ENCODE assay signal across 8 cellular contexts in the genomic region with DNA sequence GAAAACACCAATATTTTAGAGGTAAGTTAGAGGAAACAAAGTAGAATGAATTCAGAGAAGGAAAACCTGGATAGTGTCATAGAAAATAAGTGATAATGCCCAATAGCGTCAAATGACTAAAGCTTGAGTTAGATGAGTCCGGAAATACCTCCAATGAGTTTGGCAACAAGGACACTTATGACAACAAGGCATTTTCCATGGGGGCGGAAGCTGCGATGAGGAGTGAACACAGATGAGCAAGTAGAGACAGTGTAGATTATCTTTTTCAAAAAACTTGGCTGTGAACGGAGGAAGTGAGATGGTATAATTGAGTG. TPM values are rescaled to one million over a fixed set of nuclear protein-coding genes. Genes with fewer than 3 reads are reported as not detected.
DNase-seq lines count a peak whose midpoint lies in the region; ATAC-seq and TF ChIP-seq lines count a peak whose summit lies in the region.

No MANE protein-coding gene starts in this region.

- H3K27ac ChIP-seq in Panc1 (ENCODE audit: low read length) (peak overlapping the region; percentile 96), esophagus (ENCODE audit: low read depth in 2 of 2, low read length in 1 of 2) (peak overlapping the region in 1 of 2 donors; percentile 88), prostate gland (peak overlapping the region in 1 of 2 donors; percentile 81)

- ATAC-seq in Panc1 (peak; percentile 27), GM18858 (IDR thresholded peaks at IDR 0.05; ENCODE audit: unreplicated experiment) (no peak)

- no peak for TF ChIP-seq CTCF in GM12865 (IDR thresholded peaks at IDR 0.05; ENCODE audit: insufficient read depth, low read depth, low read length, missing control alignments)
- no peak for TF ChIP-seq CTCF in Panc1 (IDR thresholded peaks at IDR 0.05)
- TF ChIP-seq CTCF in prostate gland (IDR thresholded peaks at IDR 0.05), result no peak

- no peaks in the 10 kb centered on the region; the same call in 1 of the 2 replicates for H3K27me3 ChIP-seq in Panc1 (ENCODE audit: control insufficient read depth, insufficient read depth, low read length)
- no peaks in the 10 kb centered on the region for H3K27me3 ChIP-seq in esophagus (ENCODE audit: control insufficient read depth in 1 of 2, insufficient read depth in 2 of 2, low read length in 2 of 2)
- no peaks in the 10 kb centered on the region for H3K27me3 ChIP-seq in prostate gland (replicated peaks; ENCODE audit: insufficient read depth)

- BruUV-seq in Panc1 (replicated peaks; lab: Mats Ljungman, UMichigan), result no TSS peak

- in situ Hi-C loops in Panc1 (cut with HindIII; ENCODE audit: low pct_unique_long_range_greater_than_20kb, low sequenced_read_pairs), result no loop called here

- H3K9me3 ChIP-seq in Panc1 (ENCODE audit: control insufficient read depth, insufficient read depth, low read depth, low read length) (no peaks in the 10 kb centered on the region), esophagus (ENCODE audit: control insufficient read depth in 2 of 2, insufficient read depth in 1 of 2, low read depth in 1 of 2, low read length in 1 of 2) (no peaks in the 10 kb centered on the region), prostate gland (no peaks in the 10 kb centered on the region)

- H3K4me1 ChIP-seq in Panc1 (ENCODE audit: control insufficient read depth, insufficient read depth, low read length) (peaks cover 20% of the 10 kb centered on the region; the same call in 1 of the 2 replicates), esophagus (ENCODE audit: control insufficient read depth in 2 of 2, insufficient read depth in 2 of 2, low read length in 1 of 2) (no peaks in the 10 kb centered on the region), prostate gland (replicated peaks) (no peaks in the 10 kb centered on the region)

- DNase-seq in GM12865 (ENCODE audit: low read depth) (no peak), Panc1 (ENCODE audit: low read depth, low spot score) (no peak), prostate gland (ENCODE audit: low spot score) (no peak), putamen (ENCODE audit: low spot score) (no peak), NOMO-1 treated with dmso at 0.1 percent for 144 hours (lab: John Stamatoyannopoulos, UW; ENCODE audit: unreplicated experiment) (no peak), GOT3 (lab: John Stamatoyannopoulos, UW) (no peak)

- CTCF ChIA-PET in Panc1 (lab: Charles Lee), result no interaction called here

- H3K4me3 ChIP-seq in GM12865 (ENCODE audit: low read depth, low read length) (peak overlapping the region; percentile 48), Panc1 (ENCODE audit: low read depth in 2 of 2, low read length in 2 of 2) (peak overlapping the region; percentile 69 to 89), esophagus (ENCODE audit: low read depth in 1 of 2, low read length in 2 of 2) (peak overlapping the region; percentile 69 to 89), prostate gland (peak overlapping the region; percentile 80 to 81)

- no peaks in the 10 kb centered on the region; the same call in 1 of the 2 replicates for H3K36me3 ChIP-seq in Panc1 (ENCODE audit: control insufficient read depth, insufficient read depth, low read length)
- no peaks in the 10 kb centered on the region for H3K36me3 ChIP-seq in esophagus (ENCODE audit: control insufficient read depth in 2 of 2, insufficient read depth in 2 of 2, low read length in 1 of 2)
- H3K36me3 ChIP-seq in prostate gland, result no peaks in the 10 kb centered on the region

- WGBS in esophagus, 2 donors, result 55 to 61% methylated on average over 5 of the region's 5 CpGs
- 67% methylated on average over 5 of the region's 5 CpGs for WGBS in prostate gland

- no peak for TF ChIP-seq POLR2A in prostate gland (IDR thresholded peaks at IDR 0.05)

- intact Hi-C loops in Panc1 (cut with micrococcal nuclease; ENCODE audit: unreplicated experiment) (no loop called here), prostate gland (cut with DNase I) (no loop called here)

- POLR2A ChIA-PET in Panc1 (lab: Charles Lee), result interaction anchor here (0.6 to 0.9 kb wide), 5 partner anchors 11 to 284 kb away, joined by 3 to 8 read pairs (median 4); a partner anchor contains a TSS

RNA-seq across cellular contexts. Expression of a gene that starts 0.4 kb away (rescaled TPM):
- total RNA-seq in Panc1 (2021; ENCODE audit: unreplicated experiment) (15.9 TPM), prostate gland (10 to 100 TPM; 14.2 to 26.0 TPM)
- 12.2 TPM for polyA plus RNA-seq in Panc1 (2012; ENCODE audit: insufficient read length)
- polyA plus RNA-seq in esophagus, result 1 to 10 TPM; 4.9 to 7.4 TPM
